ENCODE assay signal across 2 cellular contexts in the genomic region with DNA sequence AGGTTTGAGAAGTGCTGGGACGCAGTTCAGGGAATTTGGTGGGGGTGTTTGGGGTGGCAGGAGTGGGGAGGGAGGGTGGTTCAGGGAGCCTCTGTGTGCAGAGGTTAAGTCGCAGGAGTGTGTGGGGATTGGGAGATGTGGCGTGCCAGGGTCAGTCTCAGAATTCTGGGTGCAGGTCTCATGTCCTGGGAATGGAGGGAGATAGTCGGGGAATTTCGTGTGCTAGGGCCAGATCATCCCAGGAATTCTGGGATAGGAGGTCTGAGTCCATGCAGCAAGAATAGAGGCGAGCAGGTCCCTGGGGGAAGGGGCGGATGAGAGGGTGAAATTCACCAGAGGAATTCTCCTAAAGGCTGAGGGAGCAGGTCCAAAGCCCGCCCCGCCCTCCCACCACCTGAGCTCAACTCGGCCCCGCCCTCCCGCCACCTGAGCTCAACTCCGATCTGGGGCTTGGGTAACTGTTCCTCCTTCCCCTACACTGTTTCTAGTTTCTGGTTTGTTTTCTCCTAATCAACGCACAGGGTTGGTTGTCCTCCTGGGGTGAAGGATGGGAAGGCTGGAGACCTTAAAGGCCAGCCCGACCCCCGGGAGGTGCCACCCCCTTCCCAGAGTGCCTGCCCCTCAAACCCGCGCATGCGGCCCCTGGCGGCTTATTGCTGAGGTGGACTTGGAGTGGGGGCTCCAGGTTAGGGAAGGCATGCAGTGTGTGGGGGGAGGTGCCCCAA.
TF ChIP-seq lines count a peak whose summit lies in the region.

No MANE protein-coding gene starts in this region.

TF ChIP-seq in SK-N-SH, 30 proteins besides CTCF, POLR2A, EP300 and RAD21 (continued from another document):
- TF ChIP-seq, protein P1, sequence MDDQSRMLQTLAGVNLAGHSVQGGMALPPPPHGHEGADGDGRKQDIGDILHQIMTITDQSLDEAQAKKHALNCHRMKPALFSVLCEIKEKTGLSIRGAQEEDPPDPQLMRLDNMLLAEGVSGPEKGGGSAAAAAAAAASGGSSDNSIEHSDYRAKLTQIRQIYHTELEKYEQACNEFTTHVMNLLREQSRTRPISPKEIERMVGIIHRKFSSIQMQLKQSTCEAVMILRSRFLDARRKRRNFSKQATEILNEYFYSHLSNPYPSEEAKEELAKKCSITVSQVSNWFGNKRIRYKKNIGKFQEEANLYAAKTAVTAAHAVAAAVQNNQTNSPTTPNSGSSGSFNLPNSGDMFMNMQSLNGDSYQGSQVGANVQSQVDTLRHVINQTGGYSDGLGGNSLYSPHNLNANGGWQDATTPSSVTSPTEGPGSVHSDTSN (IDR thresholded peaks at IDR 0.05) = no peak
- TF ChIP-seq, protein P2, sequence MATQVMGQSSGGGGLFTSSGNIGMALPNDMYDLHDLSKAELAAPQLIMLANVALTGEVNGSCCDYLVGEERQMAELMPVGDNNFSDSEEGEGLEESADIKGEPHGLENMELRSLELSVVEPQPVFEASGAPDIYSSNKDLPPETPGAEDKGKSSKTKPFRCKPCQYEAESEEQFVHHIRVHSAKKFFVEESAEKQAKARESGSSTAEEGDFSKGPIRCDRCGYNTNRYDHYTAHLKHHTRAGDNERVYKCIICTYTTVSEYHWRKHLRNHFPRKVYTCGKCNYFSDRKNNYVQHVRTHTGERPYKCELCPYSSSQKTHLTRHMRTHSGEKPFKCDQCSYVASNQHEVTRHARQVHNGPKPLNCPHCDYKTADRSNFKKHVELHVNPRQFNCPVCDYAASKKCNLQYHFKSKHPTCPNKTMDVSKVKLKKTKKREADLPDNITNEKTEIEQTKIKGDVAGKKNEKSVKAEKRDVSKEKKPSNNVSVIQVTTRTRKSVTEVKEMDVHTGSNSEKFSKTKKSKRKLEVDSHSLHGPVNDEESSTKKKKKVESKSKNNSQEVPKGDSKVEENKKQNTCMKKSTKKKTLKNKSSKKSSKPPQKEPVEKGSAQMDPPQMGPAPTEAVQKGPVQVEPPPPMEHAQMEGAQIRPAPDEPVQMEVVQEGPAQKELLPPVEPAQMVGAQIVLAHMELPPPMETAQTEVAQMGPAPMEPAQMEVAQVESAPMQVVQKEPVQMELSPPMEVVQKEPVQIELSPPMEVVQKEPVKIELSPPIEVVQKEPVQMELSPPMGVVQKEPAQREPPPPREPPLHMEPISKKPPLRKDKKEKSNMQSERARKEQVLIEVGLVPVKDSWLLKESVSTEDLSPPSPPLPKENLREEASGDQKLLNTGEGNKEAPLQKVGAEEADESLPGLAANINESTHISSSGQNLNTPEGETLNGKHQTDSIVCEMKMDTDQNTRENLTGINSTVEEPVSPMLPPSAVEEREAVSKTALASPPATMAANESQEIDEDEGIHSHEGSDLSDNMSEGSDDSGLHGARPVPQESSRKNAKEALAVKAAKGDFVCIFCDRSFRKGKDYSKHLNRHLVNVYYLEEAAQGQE (IDR thresholded peaks at IDR 0.05; ENCODE audit: low read depth, low read length) = no peak
- no peak for TF ChIP-seq GABPA (IDR thresholded peaks at IDR 0.05; ENCODE audit: low read depth)
- TF ChIP-seq SMC3 (IDR thresholded peaks at IDR 0.05; ENCODE audit: low read depth, low read length) = no peak
- no peak for TF ChIP-seq TCF12 (IDR thresholded peaks at IDR 0.05)
- no peak for TF ChIP-seq TEAD4 (IDR thresholded peaks at IDR 0.05; ENCODE audit: borderline replicate concordance, insufficient read depth)
- TF ChIP-seq, protein P3, sequence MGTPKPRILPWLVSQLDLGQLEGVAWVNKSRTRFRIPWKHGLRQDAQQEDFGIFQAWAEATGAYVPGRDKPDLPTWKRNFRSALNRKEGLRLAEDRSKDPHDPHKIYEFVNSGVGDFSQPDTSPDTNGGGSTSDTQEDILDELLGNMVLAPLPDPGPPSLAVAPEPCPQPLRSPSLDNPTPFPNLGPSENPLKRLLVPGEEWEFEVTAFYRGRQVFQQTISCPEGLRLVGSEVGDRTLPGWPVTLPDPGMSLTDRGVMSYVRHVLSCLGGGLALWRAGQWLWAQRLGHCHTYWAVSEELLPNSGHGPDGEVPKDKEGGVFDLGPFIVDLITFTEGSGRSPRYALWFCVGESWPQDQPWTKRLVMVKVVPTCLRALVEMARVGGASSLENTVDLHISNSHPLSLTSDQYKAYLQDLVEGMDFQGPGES (IDR thresholded peaks at IDR 0.05; ENCODE audit: low read depth, low read length) = no peak

TF ChIP-seq in SK-N-SH treated with all-trans-retinoic acid at 6 μM for 48 hours, 23 proteins besides CTCF, POLR2A, EP300 and RAD21 (continued from another document):
- TF ChIP-seq, protein P4, sequence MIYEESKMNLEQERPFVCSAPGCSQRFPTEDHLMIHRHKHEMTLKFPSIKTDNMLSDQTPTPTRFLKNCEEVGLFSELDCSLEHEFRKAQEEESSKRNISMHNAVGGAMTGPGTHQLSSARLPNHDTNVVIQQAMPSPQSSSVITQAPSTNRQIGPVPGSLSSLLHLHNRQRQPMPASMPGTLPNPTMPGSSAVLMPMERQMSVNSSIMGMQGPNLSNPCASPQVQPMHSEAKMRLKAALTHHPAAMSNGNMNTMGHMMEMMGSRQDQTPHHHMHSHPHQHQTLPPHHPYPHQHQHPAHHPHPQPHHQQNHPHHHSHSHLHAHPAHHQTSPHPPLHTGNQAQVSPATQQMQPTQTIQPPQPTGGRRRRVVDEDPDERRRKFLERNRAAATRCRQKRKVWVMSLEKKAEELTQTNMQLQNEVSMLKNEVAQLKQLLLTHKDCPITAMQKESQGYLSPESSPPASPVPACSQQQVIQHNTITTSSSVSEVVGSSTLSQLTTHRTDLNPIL (CRISPR knock-in tag; IDR thresholded peaks at IDR 0.05; ENCODE audit: low read depth) = no peak
- TF ChIP-seq TCF4 (CRISPR knock-in tag; IDR thresholded peaks at IDR 0.05; ENCODE audit: borderline replicate concordance) (no peak), ISL1 (CRISPR knock-in tag; IDR thresholded peaks at IDR 0.05) (no peak), CSDC2 (CRISPR knock-in tag; IDR thresholded peaks at IDR 0.05) (no peak), ZFP30 (CRISPR knock-in tag; IDR thresholded peaks at IDR 0.05) (no peak), RARB (CRISPR knock-in tag; IDR thresholded peaks at IDR 0.05) (no peak), SNAI2 (CRISPR knock-in tag; IDR thresholded peaks at IDR 0.05) (no peak), GLIS3 (CRISPR knock-in tag; IDR thresholded peaks at IDR 0.05) (no peak)
- TF ChIP-seq, protein P5, sequence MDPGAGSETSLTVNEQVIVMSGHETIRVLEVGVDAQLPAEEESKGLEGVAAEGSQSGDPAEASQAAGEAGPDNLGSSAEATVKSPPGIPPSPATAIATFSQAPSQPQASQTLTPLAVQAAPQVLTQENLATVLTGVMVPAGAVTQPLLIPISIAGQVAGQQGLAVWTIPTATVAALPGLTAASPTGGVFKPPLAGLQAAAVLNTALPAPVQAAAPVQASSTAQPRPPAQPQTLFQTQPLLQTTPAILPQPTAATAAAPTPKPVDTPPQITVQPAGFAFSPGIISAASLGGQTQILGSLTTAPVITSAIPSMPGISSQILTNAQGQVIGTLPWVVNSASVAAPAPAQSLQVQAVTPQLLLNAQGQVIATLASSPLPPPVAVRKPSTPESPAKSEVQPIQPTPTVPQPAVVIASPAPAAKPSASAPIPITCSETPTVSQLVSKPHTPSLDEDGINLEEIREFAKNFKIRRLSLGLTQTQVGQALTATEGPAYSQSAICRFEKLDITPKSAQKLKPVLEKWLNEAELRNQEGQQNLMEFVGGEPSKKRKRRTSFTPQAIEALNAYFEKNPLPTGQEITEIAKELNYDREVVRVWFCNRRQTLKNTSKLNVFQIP (CRISPR knock-in tag; IDR thresholded peaks at IDR 0.05; ENCODE audit: borderline replicate concordance, low read depth) = no peak
- TF ChIP-seq, protein P6, sequence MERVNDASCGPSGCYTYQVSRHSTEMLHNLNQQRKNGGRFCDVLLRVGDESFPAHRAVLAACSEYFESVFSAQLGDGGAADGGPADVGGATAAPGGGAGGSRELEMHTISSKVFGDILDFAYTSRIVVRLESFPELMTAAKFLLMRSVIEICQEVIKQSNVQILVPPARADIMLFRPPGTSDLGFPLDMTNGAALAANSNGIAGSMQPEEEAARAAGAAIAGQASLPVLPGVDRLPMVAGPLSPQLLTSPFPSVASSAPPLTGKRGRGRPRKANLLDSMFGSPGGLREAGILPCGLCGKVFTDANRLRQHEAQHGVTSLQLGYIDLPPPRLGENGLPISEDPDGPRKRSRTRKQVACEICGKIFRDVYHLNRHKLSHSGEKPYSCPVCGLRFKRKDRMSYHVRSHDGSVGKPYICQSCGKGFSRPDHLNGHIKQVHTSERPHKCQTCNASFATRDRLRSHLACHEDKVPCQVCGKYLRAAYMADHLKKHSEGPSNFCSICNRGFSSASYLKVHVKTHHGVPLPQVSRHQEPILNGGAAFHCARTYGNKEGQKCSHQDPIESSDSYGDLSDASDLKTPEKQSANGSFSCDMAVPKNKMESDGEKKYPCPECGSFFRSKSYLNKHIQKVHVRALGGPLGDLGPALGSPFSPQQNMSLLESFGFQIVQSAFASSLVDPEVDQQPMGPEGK (CRISPR knock-in tag; IDR thresholded peaks at IDR 0.05; ENCODE audit: borderline replicate concordance) = no peak
- TF ChIP-seq, protein P7, sequence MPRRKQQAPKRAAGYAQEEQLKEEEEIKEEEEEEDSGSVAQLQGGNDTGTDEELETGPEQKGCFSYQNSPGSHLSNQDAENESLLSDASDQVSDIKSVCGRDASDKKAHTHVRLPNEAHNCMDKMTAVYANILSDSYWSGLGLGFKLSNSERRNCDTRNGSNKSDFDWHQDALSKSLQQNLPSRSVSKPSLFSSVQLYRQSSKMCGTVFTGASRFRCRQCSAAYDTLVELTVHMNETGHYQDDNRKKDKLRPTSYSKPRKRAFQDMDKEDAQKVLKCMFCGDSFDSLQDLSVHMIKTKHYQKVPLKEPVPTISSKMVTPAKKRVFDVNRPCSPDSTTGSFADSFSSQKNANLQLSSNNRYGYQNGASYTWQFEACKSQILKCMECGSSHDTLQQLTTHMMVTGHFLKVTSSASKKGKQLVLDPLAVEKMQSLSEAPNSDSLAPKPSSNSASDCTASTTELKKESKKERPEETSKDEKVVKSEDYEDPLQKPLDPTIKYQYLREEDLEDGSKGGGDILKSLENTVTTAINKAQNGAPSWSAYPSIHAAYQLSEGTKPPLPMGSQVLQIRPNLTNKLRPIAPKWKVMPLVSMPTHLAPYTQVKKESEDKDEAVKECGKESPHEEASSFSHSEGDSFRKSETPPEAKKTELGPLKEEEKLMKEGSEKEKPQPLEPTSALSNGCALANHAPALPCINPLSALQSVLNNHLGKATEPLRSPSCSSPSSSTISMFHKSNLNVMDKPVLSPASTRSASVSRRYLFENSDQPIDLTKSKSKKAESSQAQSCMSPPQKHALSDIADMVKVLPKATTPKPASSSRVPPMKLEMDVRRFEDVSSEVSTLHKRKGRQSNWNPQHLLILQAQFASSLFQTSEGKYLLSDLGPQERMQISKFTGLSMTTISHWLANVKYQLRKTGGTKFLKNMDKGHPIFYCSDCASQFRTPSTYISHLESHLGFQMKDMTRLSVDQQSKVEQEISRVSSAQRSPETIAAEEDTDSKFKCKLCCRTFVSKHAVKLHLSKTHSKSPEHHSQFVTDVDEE (CRISPR knock-in tag; IDR thresholded peaks at IDR 0.05) = no peak
